8 cellular contexts compared by ENCODE assay signal in the genomic region with DNA sequence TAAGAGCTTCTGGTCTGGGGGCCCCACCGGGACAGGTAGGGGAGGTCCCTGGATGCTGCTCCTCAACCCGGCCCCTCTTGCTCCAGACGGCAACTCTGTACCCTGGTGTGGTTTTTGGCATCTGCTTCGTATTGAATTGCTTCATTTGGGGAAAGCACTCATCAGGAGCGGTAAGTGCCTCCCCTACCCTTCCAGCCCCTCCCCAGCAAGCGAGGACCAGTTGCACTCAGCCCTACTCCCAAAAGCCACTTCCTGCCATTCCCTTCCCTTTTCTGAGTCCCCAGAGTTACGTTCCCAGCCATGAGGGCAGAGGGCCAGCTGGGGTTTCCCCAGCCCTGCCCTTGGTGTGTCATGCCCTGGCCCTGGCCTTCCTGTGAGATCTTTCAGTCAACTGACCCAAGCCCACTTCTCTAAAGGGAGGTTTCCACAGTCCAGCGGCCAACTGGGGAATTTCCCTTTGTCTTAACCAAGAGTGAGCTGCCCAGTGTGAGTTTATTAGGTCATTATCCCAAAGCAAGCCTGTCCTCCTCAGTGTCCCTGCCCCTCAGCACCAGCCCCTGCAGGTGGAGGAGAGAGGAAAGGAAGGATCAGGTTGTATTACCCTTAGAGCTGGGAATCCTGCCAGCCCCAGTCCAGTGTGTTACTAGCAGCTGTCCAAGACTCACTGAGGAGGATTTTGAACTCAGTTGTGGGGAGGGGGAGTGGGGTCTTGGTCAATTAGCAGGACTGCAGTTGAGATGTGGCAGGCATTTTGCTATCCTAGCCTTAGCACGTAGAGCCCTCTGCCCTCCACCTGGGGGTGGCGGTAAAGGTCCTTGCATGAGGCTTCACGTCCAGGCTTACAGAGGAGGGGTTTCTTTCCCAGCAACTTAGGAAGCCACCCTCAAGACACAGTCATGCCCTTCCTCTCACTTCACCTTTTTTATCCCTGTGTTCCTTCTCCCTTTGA. TPM values are rescaled to one million over a fixed set of nuclear protein-coding genes. Genes with fewer than 3 reads are reported as not detected.
DNase-seq lines count a peak whose midpoint lies in the region; ATAC-seq, FAIRE-seq and TF ChIP-seq lines count a peak whose summit lies in the region.

No MANE protein-coding gene starts in this region.

- SMC1A ChIA-PET in GM12878 (lab: Charles Lee; ENCODE audit: uncharacterized antibody, unreplicated experiment), result interaction anchor here (0.6 to 1.4 kb wide), 3 partner anchors 46 to 334 kb away, joined by 3 read pairs; a partner anchor contains a TSS

- 48% methylated on average over 11 of the region's 11 CpGs for WGBS in GM12878 (ENCODE audit: insufficient coverage, insufficient replicate concordance, low lambda C conversion rate, missing lambda C conversion rate)
- WGBS in sigmoid colon, 2 donors, result 46 to 49% methylated on average over 11 of the region's 11 CpGs

- H3K4me1 ChIP-seq in GM12878 (ENCODE audit: control insufficient read depth, insufficient read depth, low read length), result peaks cover 10% of the 10 kb centered on the region
- peaks cover 0 to 13% (median 8%) of the 10 kb centered on the region in 4 donors for H3K4me1 ChIP-seq in sigmoid colon

- H3K4me3 ChIP-seq in GM12878 (no peak overlapping the region), sigmoid colon (no peak overlapping the region)

- no peak overlapping the region for H2AFZ ChIP-seq in GM12878 (ENCODE audit: control insufficient read depth, low read depth, low read length)

- in situ Hi-C loops in GM12878 (cut with MboI), result no loop called here

- no peak for TF ChIP-seq EP300 in GM12878 (IDR thresholded peaks at IDR 0.05; ENCODE audit: borderline replicate concordance in 1 of 2, control insufficient read depth in 1 of 2, low read depth in 2 of 2, low read length in 2 of 2)
- TF ChIP-seq EP300 in sigmoid colon (IDR thresholded peaks at IDR 0.05), result no peak

- no peak overlapping the region; the same call in 1 of the 2 replicates for H3K4me2 ChIP-seq in GM12878 (ENCODE audit: control insufficient read depth, insufficient read depth)

- no peaks in the 10 kb centered on the region for H3K9me3 ChIP-seq in GM12878 (replicated peaks; ENCODE audit: control insufficient read depth, insufficient read depth, low read length)
- no peaks in the 10 kb centered on the region for H3K9me3 ChIP-seq in sigmoid colon

- peak overlapping the region; percentile 42; the same call in 1 of the 2 replicates for H3K27ac ChIP-seq in GM12878 (ENCODE audit: control insufficient read depth, insufficient read depth)
- peak overlapping the region in 1 of 4 donors; percentile 2 for H3K27ac ChIP-seq in sigmoid colon

- no peak for FAIRE-seq in GM12878 (lab: Jason Lieb, UNC)
- no peak for FAIRE-seq in GM12892 (lab: Jason Lieb, UNC)

- DNase-seq in ELF-1 (ENCODE audit: low read depth, low spot score), result peak; percentile 63
- peak; percentile 88 for DNase-seq in HS-5 (ENCODE audit: low read depth)
- peak; percentile 96 for DNase-seq in RPMI7951 (ENCODE audit: low read depth)
- DNase-seq in GM12878 (ENCODE audit: low read depth, low spot score), result peak; percentile 20
- DNase-seq in iPS DF 19.7 (ENCODE audit: low read depth, low spot score), result peak; percentile 17
- DNase-seq in sigmoid colon, result peak; percentile 87
- no peak for DNase-seq in GM12892 (ENCODE audit: insufficient read length)

- TF ChIP-seq POLR2A in GM12878 (IDR thresholded peaks at IDR 0.05; ENCODE audit: low read depth, low read length) (no peak), sigmoid colon (IDR thresholded peaks at IDR 0.05) (no peak), GM12892 (IDR thresholded peaks at IDR 0.05; ENCODE audit: low read depth, low read length) (no peak)

- POLR2A ChIA-PET in GM12878 (lab: Charles Lee), result no interaction called here

- H3K36me3 ChIP-seq in GM12878 (ENCODE audit: control insufficient read depth in 2 of 2, insufficient read depth in 2 of 2, low read length in 1 of 2) (peaks cover 17 to 32% of the 10 kb centered on the region in 2 experiments), sigmoid colon (peaks cover 17 to 84% (median 36%) of the 10 kb centered on the region in 4 donors)

- intact Hi-C loops in GM12878 (cut with micrococcal nuclease; ENCODE audit: unreplicated experiment), result no loop called here
- intact Hi-C loops in sigmoid colon (cut with DNase I), result no loop called here

- peak; percentile 65 for TF ChIP-seq RAD21 in GM12878 (IDR thresholded peaks at IDR 0.05; ENCODE audit: insufficient read depth, low read depth, low read length)

- ATAC-seq in GM12878 (peak; percentile 92), HG02852 (IDR thresholded peaks at IDR 0.05; ENCODE audit: unreplicated experiment) (no peak)

- no peak overlapping the region for H3K9ac ChIP-seq in GM12878 (ENCODE audit: control insufficient read depth, insufficient read depth, low read length)

- RAD21 ChIA-PET in GM12878 (lab: Charles Lee; ENCODE audit: unreplicated experiment), result interaction anchor here (0.7 to 1.2 kb wide), 3 partner anchors 131 to 623 kb away, joined by 3 read pairs; no protein-coding TSS in a partner anchor

- no peaks in the 10 kb centered on the region for H4K20me1 ChIP-seq in GM12878 (ENCODE audit: control insufficient read depth, insufficient read depth)

- CTCF ChIA-PET in GM12878 (lab: Yijun Ruan, JAX), result interaction anchor here (0.6 to 1.2 kb wide), 5 partner anchors 27 to 498 kb away, joined by 3 read pairs; no protein-coding TSS in a partner anchor

- no peaks in the 10 kb centered on the region for H3K79me2 ChIP-seq in GM12878 (ENCODE audit: control insufficient read depth, insufficient read depth, low read length)

- H3K27me3 ChIP-seq in GM12878 (replicated peaks in 1 of 2; ENCODE audit: control insufficient read depth in 2 of 2, insufficient read depth in 2 of 2, low read length in 1 of 2), result no peaks in the 10 kb centered on the region
- no peaks in the 10 kb centered on the region for H3K27me3 ChIP-seq in sigmoid colon

- no TSS peak for BruUV-seq in GM12878 (replicated peaks; lab: Mats Ljungman, UMichigan)

- TF ChIP-seq CTCF in GM12878 (IDR thresholded peaks at IDR 0.05 in 2 of 3, conservative IDR thresholded peaks at IDR 0.05 in 1 of 3; ENCODE audit: control insufficient read depth in 2 of 3, extremely low read depth in 1 of 3, insufficient read depth in 1 of 3, low read depth in 3 of 3, low read length in 3 of 3), result peak; percentile 33 to 53 (median 47); a peak in 5 of 6 replicates
- TF ChIP-seq CTCF in sigmoid colon (IDR thresholded peaks at IDR 0.05), result no peak

RNA-seq across cellular contexts. Expression of a gene that starts 45.8 kb away (rescaled TPM):
- total RNA-seq in RPMI7951 (2014; rRNA removed; shearing (Covaris generic)), result 45.4 and 52.9 TPM in 2 replicates
- total RNA-seq in GM12878 (2013; cell fraction: nucleolus; rRNA removed), result 70.1 and 78.4 TPM in 2 replicates
- total RNA-seq in GM12878 (2014; rRNA removed) (19.9 and 24.5 TPM in 2 replicates), GM12878 (2014; rRNA removed; fragmentation: Illumina TruSeq; extraction: Trizol) (19.9 and 20.8 TPM in 2 replicates), GM12878 (2021) (29.5 and 33.6 TPM in 2 replicates), sigmoid colon (10 to 100 TPM; 15.3 to 24.0 (median 19.1) TPM)
- polyA plus RNA-seq in GM12878 (2011; ENCODE audit: low read depth), result 26.2 TPM
- polyA plus RNA-seq in GM12878 (2011; rRNA removed) (24.7 and 47.8 TPM in 2 replicates), GM12878 (2014; fragmentation: Illumina TruSeq; extraction: Trizol) (32.0 and 34.9 TPM in 2 replicates), GM12878 (2014; fragmentation: Nextera tagmentation; extraction: Ambion mirVana) (10 to 100 TPM in 1 of 2 experiments, 1 to 10 TPM in 1; 8.5 to 14.1 TPM), GM12878 (2014; rRNA removed) (27.8 and 28.6 TPM in 2 replicates), GM12878 (2016; fragmentation: Nextera tagmentation; extraction: Ambion mirVana) (10 to 100 TPM; 23.3 to 24.1 TPM), sigmoid colon (10 to 100 TPM in 1 of 3 donors, 1 to 10 TPM in 2; 6.6 to 38.3 (median 9.0) TPM)
- polyA plus RNA-seq in GM12878 (2011; cell fraction: cytosol; rRNA removed), result 47.6 and 48.4 TPM in 2 replicates
- 40.8 and 45.8 TPM in 2 replicates for polyA plus RNA-seq in GM12878 (2011; cell fraction: nucleus; rRNA removed)
- 31.9 and 33.8 TPM in 2 replicates for polyA plus RNA-seq in GM12878 (2012)
- polyA minus RNA-seq in GM12878 (2011; rRNA and poly(A)+ RNA removed), result 50.8 and 58.1 TPM in 2 replicates
- polyA minus RNA-seq in GM12878 (2011; cell fraction: cytosol; rRNA and poly(A)+ RNA removed), result 17.9 and 21.0 TPM in 2 replicates
- polyA minus RNA-seq in GM12878 (2011; cell fraction: nucleus; rRNA and poly(A)+ RNA removed), result 37.1 and 50.0 TPM in 2 replicates
- 22.0 TPM for polyA plus RNA-seq in GM12892 (2012; ENCODE audit: missing spikeins)

RNA-seq across cellular contexts. Expression of a gene that starts 52.3 kb away (rescaled TPM):
- total RNA-seq in RPMI7951 (2014; rRNA removed; shearing (Covaris generic)), result 5.9 and 6.0 TPM in 2 replicates
- total RNA-seq in GM12878 (2013; cell fraction: nucleolus; rRNA removed), result 14.3 and 14.4 TPM in 2 replicates
- 7.3 and 7.8 TPM in 2 replicates for total RNA-seq in GM12878 (2014; rRNA removed)
- total RNA-seq in GM12878 (2014; rRNA removed; fragmentation: Illumina TruSeq; extraction: Trizol), result 8.3 and 8.4 TPM in 2 replicates
- 29.7 and 31.7 TPM in 2 replicates for total RNA-seq in GM12878 (2021)
- polyA plus RNA-seq in GM12878 (2011; ENCODE audit: low read depth), result 10.0 TPM
- 4.5 and 7.4 TPM in 2 replicates for polyA plus RNA-seq in GM12878 (2011; rRNA removed)
- polyA plus RNA-seq in GM12878 (2011; cell fraction: cytosol; rRNA removed), result 12.2 and 16.8 TPM in 2 replicates
- 9.1 and 11.8 TPM in 2 replicates for polyA plus RNA-seq in GM12878 (2011; cell fraction: nucleus; rRNA removed)
- 14.5 and 15.6 TPM in 2 replicates for polyA plus RNA-seq in GM12878 (2012)
- polyA plus RNA-seq in GM12878 (2014; fragmentation: Illumina TruSeq; extraction: Trizol), result 31.0 and 32.3 TPM in 2 replicates
- polyA plus RNA-seq in GM12878 (2014; fragmentation: Nextera tagmentation; extraction: Ambion mirVana), result 1 to 10 TPM; 4.4 to 7.3 TPM
- 18.4 and 18.5 TPM in 2 replicates for polyA plus RNA-seq in GM12878 (2014; rRNA removed)
- 10 to 100 TPM; 18.3 to 21.0 TPM for polyA plus RNA-seq in GM12878 (2016; fragmentation: Nextera tagmentation; extraction: Ambion mirVana)
- 11.8 and 13.9 TPM in 2 replicates for polyA minus RNA-seq in GM12878 (2011; rRNA and poly(A)+ RNA removed)
- 7.6 and 8.5 TPM in 2 replicates for polyA minus RNA-seq in GM12878 (2011; cell fraction: cytosol; rRNA and poly(A)+ RNA removed)
- 5.7 and 10.1 TPM in 2 replicates for polyA minus RNA-seq in GM12878 (2011; cell fraction: nucleus; rRNA and poly(A)+ RNA removed)
- total RNA-seq in sigmoid colon, result 1 to 10 TPM; 3.3 to 5.6 (median 4.6) TPM
- polyA plus RNA-seq in sigmoid colon, result 10 to 100 TPM in 1 of 3 donors, 1 to 10 TPM in 2; 3.0 to 12.5 (median 8.1) TPM
- 10.4 TPM for polyA plus RNA-seq in GM12892 (2012; ENCODE audit: missing spikeins)

RNA-seq across cellular contexts. Expression of a gene that starts 52.4 kb away (rescaled TPM):
- 65.2 and 81.3 TPM in 2 replicates for total RNA-seq in RPMI7951 (2014; rRNA removed; shearing (Covaris generic))
- 41.7 and 45.3 TPM in 2 replicates for total RNA-seq in GM12878 (2013; cell fraction: nucleolus; rRNA removed)
- total RNA-seq in GM12878 (2014; rRNA removed) (23.1 and 24.0 TPM in 2 replicates), GM12878 (2014; rRNA removed; fragmentation: Illumina TruSeq; extraction: Trizol) (20.5 and 22.2 TPM in 2 replicates), GM12878 (2021) (30.5 and 33.4 TPM in 2 replicates), sigmoid colon (10 to 100 TPM; 23.5 to 31.6 (median 27.8) TPM)
- polyA plus RNA-seq in GM12878 (2011; ENCODE audit: low read depth), result 8.4 TPM
- polyA plus RNA-seq in GM12878 (2011; rRNA removed) (11.3 and 15.1 TPM in 2 replicates), GM12878 (2014; fragmentation: Illumina TruSeq; extraction: Trizol) (24.1 and 25.1 TPM in 2 replicates), GM12878 (2014; fragmentation: Nextera tagmentation; extraction: Ambion mirVana) (1 to 10 TPM; 2.6 to 3.9 TPM), GM12878 (2014; rRNA removed) (19.3 and 19.8 TPM in 2 replicates), GM12878 (2016; fragmentation: Nextera tagmentation; extraction: Ambion mirVana) (10 to 100 TPM; 24.4 to 24.9 TPM), sigmoid colon (10 to 100 TPM in 2 of 3 donors, 1 to 10 TPM in 1; 7.2 to 25.3 (median 10.6) TPM)
- polyA plus RNA-seq in GM12878 (2011; cell fraction: cytosol; rRNA removed), result 17.4 and 18.3 TPM in 2 replicates
- polyA plus RNA-seq in GM12878 (2011; cell fraction: nucleus; rRNA removed), result 15.7 and 18.9 TPM in 2 replicates
- 10.4 and 11.9 TPM in 2 replicates for polyA plus RNA-seq in GM12878 (2012)
- polyA minus RNA-seq in GM12878 (2011; rRNA and poly(A)+ RNA removed), result 19.7 and 21.4 TPM in 2 replicates
- polyA minus RNA-seq in GM12878 (2011; cell fraction: cytosol; rRNA and poly(A)+ RNA removed), result 6.5 and 6.7 TPM in 2 replicates
- polyA minus RNA-seq in GM12878 (2011; cell fraction: nucleus; rRNA and poly(A)+ RNA removed), result 11.1 and 20.3 TPM in 2 replicates
- polyA plus RNA-seq in GM12892 (2012; ENCODE audit: missing spikeins), result 13.8 TPM

Comparison
In these comparisons a context has a peak if more than half of its experiments do, and no peak if none do; other contexts are left out.
1. CTCF ChIP-seq: peak in GM12878 (3 of 3); none in sigmoid colon (0 of 4).